19 cellular contexts compared by ENCODE assay signal in the genomic region with DNA sequence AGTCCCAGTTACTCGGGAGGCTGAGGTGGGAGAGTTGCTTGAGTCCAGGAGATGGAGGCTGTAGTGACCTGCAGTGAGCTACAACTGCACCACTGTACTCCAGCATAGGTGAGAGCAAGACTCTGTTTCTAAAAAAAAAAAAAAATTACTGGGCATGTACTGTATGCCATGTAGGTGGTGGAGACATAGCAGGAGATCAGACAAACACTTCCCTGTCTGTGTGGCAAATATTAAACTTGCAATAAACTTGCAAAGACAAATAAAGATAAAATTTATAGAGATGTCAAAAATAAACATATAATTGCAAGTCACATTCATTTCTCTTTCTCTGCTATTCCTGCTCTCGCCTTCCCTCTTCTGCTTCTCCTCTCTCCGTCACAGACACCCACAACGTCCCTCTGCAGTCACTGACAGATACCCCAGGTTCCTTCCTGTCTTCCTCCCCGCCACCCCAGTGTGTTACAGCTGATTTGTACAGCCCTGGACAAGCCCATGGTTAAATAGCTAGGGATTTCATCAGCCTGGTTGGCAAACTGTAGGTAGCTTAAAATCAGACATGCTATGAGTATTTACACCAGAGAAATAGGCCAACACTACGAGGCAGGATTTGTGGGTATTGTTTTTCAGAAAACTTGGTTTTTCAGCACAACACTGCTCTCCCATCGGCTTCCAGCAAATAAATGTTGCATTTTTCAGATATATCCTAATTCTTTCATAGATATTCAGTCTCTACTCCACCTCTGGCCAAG.
"Had no signal": no experiment of that assay in that cellular context is flagged by ENCODE, and none has a peak within 500 bp of the region (broad histone marks: within the 10 kb centered on the region; RNA-seq: fewer than 3 reads in every experiment).

No MANE protein-coding gene starts in this region.

- H3K4me1 ChIP-seq: gastroesophageal sphincter, pancreas, right lobe of liver had no signal

- H3K27me3 ChIP-seq: pancreas, right lobe of liver had no signal

- H3K27ac ChIP-seq: brain microvascular endothelial cell, esophagus muscularis mucosa, gastroesophageal sphincter, heart left ventricle, pancreas, right lobe of liver had no signal

- ATAC-seq: activated CD8-positive, alpha-beta T cell treated with anti-CD3 and anti-CD28 coated beads for 36 hours; gastroesophageal sphincter; heart left ventricle; naive thymus-derived CD8-positive, alpha-beta T cell; pancreas; right lobe of liver; stimulated activated effector memory CD8-positive, alpha-beta T cell treated with anti-CD3 and anti-CD28 coated beads, Interleukin-12 subunit alpha, Interleukin-12 subunit beta, amount 100 ng/mL, for 72 hours had no signal

- DNase-seq: activated CD4-positive, alpha-beta T cell treated with anti-CD3 and anti-CD28 coated beads, Interleukin-2, amount 10 ng/mL, durations not matched to agents 24 days and 14 days; activated CD8-positive, alpha-beta T cell treated with anti-CD3 and anti-CD28 coated beads for 36 hours; activated naive CD4-positive, alpha-beta T cell treated with anti-CD3 and anti-CD28 coated beads for 36 hours; activated T-cell treated with anti-CD3 and anti-CD28 coated beads, Interleukin-2, amount 50 U/mL, for 24 hours; aorta; brain microvascular endothelial cell; central memory CD4-positive, alpha-beta T cell; heart left ventricle; kidney glomerular epithelial cell; naive thymus-derived CD8-positive, alpha-beta T cell; pancreas; right lobe of liver; small intestine; stimulated activated CD4-positive, alpha-beta T cell treated with anti-CD3 and anti-CD28 coated beads, Interleukin-4, amount 100 ng/mL, for 24 hours; stomach; upper lobe of left lung had no signal

- H3K36me3 ChIP-seq: brain microvascular endothelial cell, esophagus muscularis mucosa, gastroesophageal sphincter, heart left ventricle, pancreas, right lobe of liver, stomach, upper lobe of left lung had no signal

- H3K9me3 ChIP-seq: pancreas, right lobe of liver, upper lobe of left lung had no signal

- H3K4me3 ChIP-seq: esophagus muscularis mucosa, gastroesophageal sphincter, heart left ventricle, pancreas, right lobe of liver, stomach, upper lobe of left lung had no signal
